In the genomic region with DNA sequence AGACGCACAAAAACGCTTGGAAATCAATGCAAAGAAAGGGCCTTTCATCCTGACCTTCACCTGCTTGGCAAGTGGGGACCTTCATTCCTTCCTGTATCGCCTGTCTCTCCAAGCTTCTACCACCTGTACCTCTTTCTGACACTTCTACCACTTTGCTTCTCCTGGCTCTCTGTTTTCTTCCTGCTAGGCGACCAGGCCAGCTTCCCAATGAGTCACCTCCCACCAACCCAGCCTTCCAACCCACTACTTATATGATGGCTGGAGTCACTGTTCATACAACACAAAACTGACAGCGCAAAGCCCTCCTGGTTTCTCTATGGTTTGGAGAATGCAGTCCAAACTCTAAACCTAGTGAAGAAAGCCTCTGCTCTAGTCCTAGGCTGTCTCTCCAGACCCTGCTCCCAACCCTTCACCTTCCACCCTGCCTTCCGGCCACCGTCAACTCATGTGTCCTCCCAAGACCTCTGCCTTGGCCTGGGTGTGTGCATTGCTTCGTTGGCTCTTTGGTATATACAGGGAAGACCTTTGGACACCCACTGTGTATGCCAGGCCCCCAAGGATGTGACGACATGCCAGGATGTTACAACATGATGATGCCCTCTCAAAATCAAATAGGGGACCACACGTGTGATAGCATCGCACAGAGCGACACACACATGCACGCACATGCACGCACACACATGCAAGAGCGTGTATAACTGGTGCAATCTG, we compare ENCODE assay signal across 16 cellular contexts.
DNase-seq lines count a peak whose midpoint lies in the region; ATAC-seq and TF ChIP-seq lines count a peak whose summit lies in the region.
"Had no signal": no experiment of that assay in that cellular context is flagged by ENCODE, and none has a peak within 500 bp of the region (broad histone marks: within the 10 kb centered on the region; RNA-seq: fewer than 3 reads in every experiment).

No MANE protein-coding gene starts in this region.

- no peak overlapping the region for H2BK120ac ChIP-seq in H9 (ENCODE audit: low read depth, low read length, poor library complexity, severe bottlenecking)

- peak overlapping the region in 2 of 3 donors; percentile 63 to 67 for H3K4me3 ChIP-seq in skeletal muscle tissue (ENCODE audit: low read length in 3 of 3)
- H3K4me3 ChIP-seq: SJCRH30 had no signal

- H2BK5ac ChIP-seq in H9 (ENCODE audit: insufficient read length, low read length) = no peak overlapping the region

- no peak overlapping the region for H4K5ac ChIP-seq in H9 (ENCODE audit: insufficient read length, low read depth, low read length)

- H3K4me1 ChIP-seq in H9 (ENCODE audit: insufficient read depth, low read length) = no peaks in the 10 kb centered on the region
- no peaks in the 10 kb centered on the region for H3K4me1 ChIP-seq in foreskin keratinocyte
- peaks cover 6 to 19% (median 8%) of the 10 kb centered on the region in 3 donors for H3K4me1 ChIP-seq in skeletal muscle tissue (ENCODE audit: control insufficient read depth in 3 of 3, insufficient read depth in 3 of 3, low read length in 3 of 3)
- H3K4me1 ChIP-seq: Caco-2, SJCRH30 had no signal

- no peak overlapping the region for H2BK12ac ChIP-seq in H9 (ENCODE audit: insufficient read length, low read depth, low read length)

- no peak overlapping the region for H3K4me3 Mint-ChIP-seq in H9
- H3K4me3 Mint-ChIP-seq in T-helper 2 cell treated with Interferon-gamma antibody and Interleukin-4, amounts not matched to agents 5 μg/mL and 100 μg/mL, for 36 hours = no peak overlapping the region
- H3K4me3 Mint-ChIP-seq in activated T-cell treated with anti-CD3 and anti-CD28 coated beads, Interleukin-2, amount 50 U/mL, for 24 hours = no peak overlapping the region

- H3K56ac ChIP-seq in H9 (ENCODE audit: insufficient read length, low read depth, low read length) = no peak overlapping the region

- peaks cover 0 to 7% (median 4%) of the 10 kb centered on the region in 3 donors for H3K36me3 ChIP-seq in skeletal muscle tissue (ENCODE audit: control insufficient read depth in 3 of 3, insufficient read depth in 3 of 3, low read length in 3 of 3)
- H3K36me3 ChIP-seq: SJCRH30 had no signal

- no peaks in the 10 kb centered on the region for H3K79me2 ChIP-seq in H9 (ENCODE audit: insufficient read depth, low read length)

- H2BK15ac ChIP-seq in H9 (ENCODE audit: low read depth, low read length) = no peak overlapping the region

- H3K27ac ChIP-seq in H9 (ENCODE audit: insufficient read length, low read depth, low read length) (no peak overlapping the region), foreskin keratinocyte (no peak overlapping the region), skeletal muscle tissue (ENCODE audit: low read depth, low read length) (no peak overlapping the region)
- H3K27ac ChIP-seq: C4-2B, SJCRH30 had no signal

- H3K18ac ChIP-seq in H9 (ENCODE audit: insufficient read length, low read depth, low read length) = no peak overlapping the region

- H3K4me1 Mint-ChIP-seq in H9 = peaks cover 2 to 5% of the 10 kb centered on the region in 2 experiments; a peak in 2 of 4 replicates
- no peaks in the 10 kb centered on the region for H3K4me1 Mint-ChIP-seq in T-helper 2 cell treated with Interferon-gamma antibody and Interleukin-4, amounts not matched to agents 5 μg/mL and 100 μg/mL, for 36 hours (ENCODE audit: low read depth)
- H3K4me1 Mint-ChIP-seq in activated T-cell treated with anti-CD3 and anti-CD28 coated beads, Interleukin-2, amount 50 U/mL, for 24 hours (ENCODE audit: low read depth) = no peaks in the 10 kb centered on the region

- TF ChIP-seq CTCF in H9 (conservative IDR thresholded peaks at IDR 0.05) (no peak), foreskin keratinocyte (conservative IDR thresholded peaks at IDR 0.05) (no peak)

- no peak overlapping the region for H3K9ac ChIP-seq in H9 (ENCODE audit: extremely low read depth, insufficient read length, low read length)
- peak overlapping the region in 1 of 3 donors; percentile 72 for H3K9ac ChIP-seq in skeletal muscle tissue (ENCODE audit: low read depth in 1 of 3, low read length in 3 of 3)

- H3K9me3 Mint-ChIP-seq in H9 = no peaks in the 10 kb centered on the region
- no peaks in the 10 kb centered on the region for H3K9me3 Mint-ChIP-seq in T-helper 2 cell treated with Interferon-gamma antibody and Interleukin-4, amounts not matched to agents 5 μg/mL and 100 μg/mL, for 36 hours
- no peaks in the 10 kb centered on the region for H3K9me3 Mint-ChIP-seq in activated T-cell treated with anti-CD3 and anti-CD28 coated beads, Interleukin-2, amount 50 U/mL, for 24 hours

- no peak overlapping the region for H2AK5ac ChIP-seq in H9 (ENCODE audit: insufficient read length, low read length)

- H3T11ph ChIP-seq in H9 (ENCODE audit: low read length) = no peak overlapping the region

- ATAC-seq in foreskin keratinocyte = peak; percentile 50

- WGBS in H9 (ENCODE audit: extremely low coverage, insufficient read length, low lambda C conversion rate) = no CpG with 5 or more reads among the region's 15 CpGs

- peaks cover 0 to 44% (median 30%) of the 10 kb centered on the region in 3 experiments; a peak in 6 of 7 replicates for H3K36me3 Mint-ChIP-seq in H9 (ENCODE audit: insufficient read depth in 1 of 3, low read depth in 3 of 3)
- H3K36me3 Mint-ChIP-seq in T-helper 2 cell treated with Interferon-gamma antibody and Interleukin-4, amounts not matched to agents 5 μg/mL and 100 μg/mL, for 36 hours (ENCODE audit: low read depth) = no peaks in the 10 kb centered on the region
- H3K36me3 Mint-ChIP-seq in activated T-cell treated with anti-CD3 and anti-CD28 coated beads, Interleukin-2, amount 50 U/mL, for 24 hours (ENCODE audit: low read depth) = no peaks in the 10 kb centered on the region

- peak overlapping the region in 2 of 3 experiments; percentile 5 to 53; a peak in 2 of 7 replicates for H3K27ac Mint-ChIP-seq in H9
- H3K27ac Mint-ChIP-seq in T-helper 2 cell treated with Interferon-gamma antibody and Interleukin-4, amounts not matched to agents 5 μg/mL and 100 μg/mL, for 36 hours = no peak overlapping the region
- no peak overlapping the region for H3K27ac Mint-ChIP-seq in activated T-cell treated with anti-CD3 and anti-CD28 coated beads, Interleukin-2, amount 50 U/mL, for 24 hours

- H3K79me1 ChIP-seq in H9 (ENCODE audit: insufficient read depth, low read depth, low read length, poor library complexity, severe bottlenecking) = no peaks in the 10 kb centered on the region

- H2BK20ac ChIP-seq in H9 (ENCODE audit: low read depth, low read length, poor library complexity, severe bottlenecking) = no peak overlapping the region

- H3K27me3 Mint-ChIP-seq in H9 (ENCODE audit: low read depth) = no peaks in the 10 kb centered on the region
- H3K27me3 Mint-ChIP-seq in T-helper 2 cell treated with Interferon-gamma antibody and Interleukin-4, amounts not matched to agents 5 μg/mL and 100 μg/mL, for 36 hours (ENCODE audit: low read depth) = no peaks in the 10 kb centered on the region
- H3K27me3 Mint-ChIP-seq in activated T-cell treated with anti-CD3 and anti-CD28 coated beads, Interleukin-2, amount 50 U/mL, for 24 hours = peaks cover 31% of the 10 kb centered on the region

- no peak overlapping the region for H3K4ac ChIP-seq in H9 (ENCODE audit: low read depth, low read length)

- no peak overlapping the region for H2AFZ ChIP-seq in H9 (ENCODE audit: low read length)

- no peak overlapping the region for H4K8ac ChIP-seq in H9 (replicated peaks; ENCODE audit: insufficient read length, low read depth, low read length)

- H3K9me3 ChIP-seq in H9 (ENCODE audit: control insufficient read depth, low read depth, low read length) = no peaks in the 10 kb centered on the region
- H3K9me3 ChIP-seq in skeletal muscle tissue (ENCODE audit: control insufficient read depth in 3 of 3, low read length in 3 of 3) = no peaks in the 10 kb centered on the region
- H3K9me3 ChIP-seq: Caco-2, SJCRH30 had no signal

- H4K91ac ChIP-seq in H9 (ENCODE audit: insufficient read length, low read depth, low read length) = no peak overlapping the region

- no peaks in the 10 kb centered on the region for H3K23me2 ChIP-seq in H9 (ENCODE audit: insufficient read length, low read depth, low read length, poor library complexity, severe bottlenecking)

- H3K27me3 ChIP-seq in H9 (ENCODE audit: insufficient read depth, low read length) (no peaks in the 10 kb centered on the region), foreskin keratinocyte (no peaks in the 10 kb centered on the region), skeletal muscle tissue (ENCODE audit: control insufficient read depth in 3 of 3, insufficient read depth in 3 of 3, low read length in 3 of 3) (no peaks in the 10 kb centered on the region)
- H3K27me3 ChIP-seq: SJCRH30 had no signal

- H4K20me1 ChIP-seq in H9 (ENCODE audit: control insufficient read depth, insufficient read depth, insufficient read length) = no peaks in the 10 kb centered on the region

- no peak for DNase-seq in H9
- peak; percentile 21 for DNase-seq in amniotic epithelial cell (ENCODE audit: low read depth)
- DNase-seq in foreskin keratinocyte = no peak
- no peak for DNase-seq in T-helper 2 cell treated with Interferon-gamma antibody and Interleukin-4, amounts not matched to agents 5 μg/mL and 100 μg/mL, for 36 hours (ENCODE audit: low spot score)
- no peak for DNase-seq in MV-4-11 (lab: John Stamatoyannopoulos, UW)
- no peak for DNase-seq in epidermal melanocyte (ENCODE audit: insufficient read length, low spot score)
- no peak for DNase-seq in activated T-cell treated with anti-CD3 and anti-CD28 coated beads, Interleukin-2, amount 50 U/mL, for 24 hours
- DNase-seq: Caco-2, DND-41, GDM1, NCI-H1436, NCI-H2081, NCI-H510A treated with DMSO at 0.1 percent for 48 hours, SJCRH30 had no signal

- no peak overlapping the region for H3K23ac ChIP-seq in H9 (ENCODE audit: insufficient read length, low read depth, low read length)

- no peak overlapping the region for H3K14ac ChIP-seq in H9 (ENCODE audit: insufficient read depth, low read length)

- no peak overlapping the region for H3K4me2 ChIP-seq in H9 (ENCODE audit: insufficient read depth, insufficient read length, low read length)

Comparison
In these comparisons a context has a peak if more than half of its experiments do, and no peak if none do; other contexts are left out.
1. H3K27ac Mint-ChIP-seq: peak in H9 (2 of 3); none in T-helper 2 cell treated with Interferon-gamma antibody and Interleukin-4, amounts not matched to agents 5 μg/mL and 100 μg/mL, for 36 hours (single experiment) and activated T-cell treated with anti-CD3 and anti-CD28 coated beads, Interleukin-2, amount 50 U/mL, for 24 hours (single experiment).